8 cellular contexts compared by ENCODE assay signal in genomic region chr2:209495855-209496585, GRCh38.
DNase-seq lines count a peak whose midpoint lies in the region; ATAC-seq and TF ChIP-seq lines count a peak whose summit lies in the region.

No MANE protein-coding gene starts in this region.

- peak overlapping the region in 1 of 59 donors; percentile 2 for H3K4me3 ChIP-seq in dorsolateral prefrontal cortex
- no peak overlapping the region for H3K4me3 ChIP-seq in MM.1S (ENCODE audit: low read length)

- H3K36me3 Mint-ChIP-seq in neural crest cell (ENCODE audit: low read depth): peaks cover 30% of the 10 kb centered on the region

- no peak overlapping the region for H3K9ac ChIP-seq in MM.1S (ENCODE audit: low read length)

- no peaks in the 10 kb centered on the region for H3K9me3 ChIP-seq in MM.1S (replicated peaks; ENCODE audit: insufficient read depth, low read length)

- no peaks in the 10 kb centered on the region for H4K20me1 ChIP-seq in MM.1S (ENCODE audit: insufficient read depth, low read length)

- no peak overlapping the region for H3K4me2 ChIP-seq in MM.1S (ENCODE audit: low read depth, low read length)

- no peak overlapping the region for H3K4me3 Mint-ChIP-seq in neural crest cell

- H3K9me3 Mint-ChIP-seq in neural crest cell: peaks cover 19% of the 10 kb centered on the region

- H3F3A ChIP-seq in MM.1S (ENCODE audit: insufficient read depth, low read length): no peaks in the 10 kb centered on the region

- H3K79me2 ChIP-seq in MM.1S (ENCODE audit: low read length): no peaks in the 10 kb centered on the region

- intact Hi-C loops in dorsolateral prefrontal cortex (cut with DNase I): no loop called here

- H3K27ac Mint-ChIP-seq in neural crest cell (ENCODE audit: unreplicated experiment): peak overlapping the region; percentile 7

- no peak overlapping the region for H2AFZ ChIP-seq in MM.1S (ENCODE audit: low read length)

- peak; percentile 10 for DNase-seq in CD1c-positive myeloid dendritic cell (ENCODE audit: extremely low spot score)
- DNase-seq in NCI-H2107 (lab: John Stamatoyannopoulos, UW): peak; percentile 55
- DNase-seq in dorsolateral prefrontal cortex: no peak
- DNase-seq in neural crest cell (ENCODE audit: low read depth, low spot score): no peak
- no peak for DNase-seq in inferior parietal cortex (ENCODE audit: extremely low spot score)
- DNase-seq in MM.1S: no peak

- no peaks in the 10 kb centered on the region for H3K4me1 ChIP-seq in MM.1S (ENCODE audit: low read length)

- no peaks in the 10 kb centered on the region for H3K9me2 ChIP-seq in MM.1S (replicated peaks; ENCODE audit: insufficient read depth, low read length)

- no peaks in the 10 kb centered on the region for H3K27me3 Mint-ChIP-seq in neural crest cell (ENCODE audit: low read depth)

- no peaks in the 10 kb centered on the region for H3K36me3 ChIP-seq in MM.1S (replicated peaks; ENCODE audit: insufficient read depth, low read length)

- TF ChIP-seq CTCF in dorsolateral prefrontal cortex (IDR thresholded peaks at IDR 0.05 in 54 of 56, conservative IDR thresholded peaks at IDR 0.05 in 2 of 56; ENCODE audit: low read depth in 1 of 56, partially characterized antibody in 56 of 56) (no peak), neural crest cell (conservative IDR thresholded peaks at IDR 0.05) (no peak), MM.1S (IDR thresholded peaks at IDR 0.05; ENCODE audit: low read length) (no peak)

- peaks cover 34% of the 10 kb centered on the region for H3K4me1 Mint-ChIP-seq in neural crest cell

- H3K27me3 ChIP-seq in dorsolateral prefrontal cortex (no peaks in the 10 kb centered on the region), MM.1S (replicated peaks; ENCODE audit: insufficient read depth, low read length) (no peaks in the 10 kb centered on the region)

- H3K27ac ChIP-seq in dorsolateral prefrontal cortex: peak overlapping the region in 50 of 59 donors; percentile 10 to 89 (median 68)
- no peak overlapping the region for H3K27ac ChIP-seq in MM.1S (ENCODE audit: low read length)

- ATAC-seq in HG02852 (IDR thresholded peaks at IDR 0.05; ENCODE audit: unreplicated experiment) (no peak), GM18511 (IDR thresholded peaks at IDR 0.05; ENCODE audit: unreplicated experiment) (no peak)

Comparison
In these comparisons a context has a peak if more than half of its experiments do, and no peak if none do; other contexts are left out.
1. DNase-seq: peak in CD1c-positive myeloid dendritic cell (single experiment) and NCI-H2107 (single experiment); none in dorsolateral prefrontal cortex (0 of 10), neural crest cell (single experiment), inferior parietal cortex (single experiment) and MM.1S (single experiment).